ENCODE assay signal across 8 cellular contexts in genomic region chr10:128150045-128150493, GRCh38. TPM values are rescaled to one million over a fixed set of nuclear protein-coding genes. Genes with fewer than 3 reads are reported as not detected.
DNase-seq lines count a peak whose midpoint lies in the region; ATAC-seq, FAIRE-seq and TF ChIP-seq lines count a peak whose summit lies in the region.

No MANE protein-coding gene starts in this region.

- POLR2A ChIA-PET in CD8-positive, alpha-beta T cell (lab: Charles Lee) = no interaction called here

- peaks cover 4% of the 10 kb centered on the region for H3K4me1 ChIP-seq in CD8-positive, alpha-beta T cell (ENCODE audit: insufficient read depth, low read length)
- no peaks in the 10 kb centered on the region for H3K4me1 ChIP-seq in thoracic aorta (ENCODE audit: control insufficient read depth in 1 of 2, low read depth in 2 of 2)

- DNase-seq in CD8-positive, alpha-beta T cell = peak; percentile 54 to 86 (median 73)
- DNase-seq in HL-60 (ENCODE audit: low read depth in 1 of 2, low spot score in 1 of 2) = peak; percentile 58 to 62
- peak; percentile 16 for DNase-seq in RCC 7860 (ENCODE audit: low spot score)
- peak; percentile 59 for DNase-seq in activated gamma-delta T cell treated with anti-CD3 and anti-CD28 coated beads, Interleukin-2, amount 50 U/mL, for 16 hours (ENCODE audit: low read depth)
- DNase-seq in glomerular visceral epithelial cell (ENCODE audit: extremely low spot score) = peak; percentile 70
- peak; percentile 89 for DNase-seq in osteocyte (ENCODE audit: extremely low spot score, unreplicated experiment)
- no peak for DNase-seq in thoracic aorta (ENCODE audit: low spot score)

- intact Hi-C loops in CD8-positive, alpha-beta T cell (cut with DNase I, micrococcal nuclease) = loop anchor here (1.0 to 10.0 kb wide), 7 partner anchors 24 to 435 kb away; partner anchors contain the start of gene MKI67 (in 1 of the 2)

- H3K27ac ChIP-seq in CD8-positive, alpha-beta T cell (ENCODE audit: low read depth, low read length) = no peak overlapping the region
- H3K27ac ChIP-seq in HL-60 (replicated peaks) (no peak overlapping the region), thoracic aorta (no peak overlapping the region)

- peak; percentile 98 for ATAC-seq in CD8-positive, alpha-beta T cell
- ATAC-seq in GM19467 (IDR thresholded peaks at IDR 0.05; ENCODE audit: unreplicated experiment) (peak; percentile 88), thoracic aorta (ENCODE audit: insufficient number of reproducible peaks, low FRiP score, low read depth) (no peak)

- H3K4me1 Mint-ChIP-seq in CD8-positive, alpha-beta T cell (ENCODE audit: low read depth) = peaks cover 2% of the 10 kb centered on the region
- no peaks in the 10 kb centered on the region for H3K4me1 Mint-ChIP-seq in osteocyte (ENCODE audit: unreplicated experiment)

- no peaks in the 10 kb centered on the region for H3K9me3 Mint-ChIP-seq in CD8-positive, alpha-beta T cell
- no peaks in the 10 kb centered on the region for H3K9me3 Mint-ChIP-seq in osteocyte (ENCODE audit: unreplicated experiment)

- no peaks in the 10 kb centered on the region for H3K36me3 ChIP-seq in CD8-positive, alpha-beta T cell (ENCODE audit: insufficient read depth, low read length)
- no peaks in the 10 kb centered on the region for H3K36me3 ChIP-seq in thoracic aorta

- peak overlapping the region; percentile 73 for H3K4me3 Mint-ChIP-seq in CD8-positive, alpha-beta T cell
- H3K4me3 Mint-ChIP-seq in osteocyte (ENCODE audit: unreplicated experiment) = peak overlapping the region; percentile 47

- H3K27me3 ChIP-seq in CD8-positive, alpha-beta T cell (ENCODE audit: insufficient read depth, low read length) = no peaks in the 10 kb centered on the region
- no peaks in the 10 kb centered on the region for H3K27me3 ChIP-seq in HL-60 (ENCODE audit: insufficient read depth, poor library complexity, severe bottlenecking)
- H3K27me3 ChIP-seq in thoracic aorta (replicated peaks; ENCODE audit: insufficient read depth) = no peaks in the 10 kb centered on the region

- no peaks in the 10 kb centered on the region for H3K36me3 Mint-ChIP-seq in CD8-positive, alpha-beta T cell
- no peaks in the 10 kb centered on the region for H3K36me3 Mint-ChIP-seq in osteocyte (ENCODE audit: unreplicated experiment)

- CTCF ChIA-PET in CD8-positive, alpha-beta T cell (lab: Charles Lee) = interaction anchor here (0.6 to 4.4 kb wide), 20 partner anchors 9 to 139 kb away, joined by 3 to 55 read pairs (median 5); partner anchors contain the start of gene MKI67

- TF ChIP-seq CTCF in CD8-positive, alpha-beta T cell (IDR thresholded peaks at IDR 0.05) = peak; percentile 91
- TF ChIP-seq CTCF in HL-60 (IDR thresholded peaks at IDR 0.05; ENCODE audit: insufficient read depth, low read length) = peak; percentile 64
- peak; percentile 86 for TF ChIP-seq CTCF in osteocyte (IDR thresholded peaks at IDR 0.05)
- peak; percentile 64 for TF ChIP-seq CTCF in thoracic aorta (IDR thresholded peaks at IDR 0.05)

- no peak overlapping the region for H3K27ac Mint-ChIP-seq in CD8-positive, alpha-beta T cell
- H3K27ac Mint-ChIP-seq in osteocyte (ENCODE audit: unreplicated experiment) = no peak overlapping the region

- no peaks in the 10 kb centered on the region for H3K27me3 Mint-ChIP-seq in CD8-positive, alpha-beta T cell (ENCODE audit: low read depth)
- peaks cover 60% of the 10 kb centered on the region for H3K27me3 Mint-ChIP-seq in osteocyte (ENCODE audit: unreplicated experiment)

- no peaks in the 10 kb centered on the region for H3K9me3 ChIP-seq in CD8-positive, alpha-beta T cell (ENCODE audit: low read length)
- H3K9me3 ChIP-seq in thoracic aorta = no peaks in the 10 kb centered on the region

- FAIRE-seq in RCC 7860 (lab: Jason Lieb, UNC) = no peak

- peak overlapping the region; percentile 83 for H3K4me3 ChIP-seq in CD8-positive, alpha-beta T cell (ENCODE audit: low read depth, low read length)
- H3K4me3 ChIP-seq in HL-60 (replicated peaks; ENCODE audit: insufficient read depth, low read length) (peak overlapping the region; percentile 79), thoracic aorta (peak overlapping the region; percentile 64)

RNA-seq across cellular contexts. Expression of gene MKI67, which starts 23.8 kb away (rescaled TPM):
- total RNA-seq in CD8-positive, alpha-beta T cell = 1 to 10 TPM; 1.5 to 1.9 TPM
- 19.3 and 25.1 TPM in 2 replicates for total RNA-seq in osteocyte
- 1 to 10 TPM in 1 of 2 donors, under 1 TPM in 1; 0.41 to 2.7 TPM for total RNA-seq in thoracic aorta
